ENCODE assay signal across 1 cellular context in the genomic region with DNA sequence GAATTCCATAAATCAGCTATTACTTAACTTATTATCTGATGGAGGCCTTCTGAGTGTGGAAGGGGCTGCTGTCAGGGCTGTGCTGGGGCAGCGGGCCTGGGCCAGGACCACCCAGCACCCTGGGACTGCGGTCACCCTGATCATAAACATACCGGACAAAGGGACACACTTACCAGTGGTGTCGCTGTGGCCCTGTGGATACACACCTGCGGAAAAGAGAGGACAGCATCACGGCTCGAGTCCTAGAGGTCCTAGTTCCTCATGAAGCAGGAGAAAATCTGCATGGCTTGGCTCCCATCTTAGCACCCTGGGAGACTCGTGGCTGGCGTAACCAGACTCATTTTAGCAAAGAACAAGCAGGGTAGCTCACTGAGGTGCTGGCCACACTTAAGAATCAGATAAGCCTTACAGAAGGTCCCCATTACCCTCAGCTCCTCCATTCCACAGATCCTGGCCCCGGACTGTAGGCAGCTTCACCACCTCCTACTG.
TF ChIP-seq lines count a peak whose summit lies in the region.

No MANE protein-coding gene starts in this region.

TF ChIP-seq in SK-N-SH treated with all-trans-retinoic acid at 6 μM for 48 hours, 23 proteins besides CTCF, POLR2A, EP300 and RAD21 (continued from another document):
- TF ChIP-seq, protein P1, sequence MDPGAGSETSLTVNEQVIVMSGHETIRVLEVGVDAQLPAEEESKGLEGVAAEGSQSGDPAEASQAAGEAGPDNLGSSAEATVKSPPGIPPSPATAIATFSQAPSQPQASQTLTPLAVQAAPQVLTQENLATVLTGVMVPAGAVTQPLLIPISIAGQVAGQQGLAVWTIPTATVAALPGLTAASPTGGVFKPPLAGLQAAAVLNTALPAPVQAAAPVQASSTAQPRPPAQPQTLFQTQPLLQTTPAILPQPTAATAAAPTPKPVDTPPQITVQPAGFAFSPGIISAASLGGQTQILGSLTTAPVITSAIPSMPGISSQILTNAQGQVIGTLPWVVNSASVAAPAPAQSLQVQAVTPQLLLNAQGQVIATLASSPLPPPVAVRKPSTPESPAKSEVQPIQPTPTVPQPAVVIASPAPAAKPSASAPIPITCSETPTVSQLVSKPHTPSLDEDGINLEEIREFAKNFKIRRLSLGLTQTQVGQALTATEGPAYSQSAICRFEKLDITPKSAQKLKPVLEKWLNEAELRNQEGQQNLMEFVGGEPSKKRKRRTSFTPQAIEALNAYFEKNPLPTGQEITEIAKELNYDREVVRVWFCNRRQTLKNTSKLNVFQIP (CRISPR knock-in tag; IDR thresholded peaks at IDR 0.05; ENCODE audit: borderline replicate concordance, low read depth) = no peak
- TF ChIP-seq CSRNP3 (CRISPR knock-in tag; IDR thresholded peaks at IDR 0.05) (no peak), CSDC2 (CRISPR knock-in tag; IDR thresholded peaks at IDR 0.05) (no peak), ESRRG (CRISPR knock-in tag; IDR thresholded peaks at IDR 0.05) (no peak), ZNF565 (CRISPR knock-in tag; conservative IDR thresholded peaks at IDR 0.05; ENCODE audit: low read depth) (no peak), ZC3H10 (CRISPR knock-in tag; IDR thresholded peaks at IDR 0.05) (no peak)
